8 cellular contexts compared by ENCODE assay signal in the genomic region with DNA sequence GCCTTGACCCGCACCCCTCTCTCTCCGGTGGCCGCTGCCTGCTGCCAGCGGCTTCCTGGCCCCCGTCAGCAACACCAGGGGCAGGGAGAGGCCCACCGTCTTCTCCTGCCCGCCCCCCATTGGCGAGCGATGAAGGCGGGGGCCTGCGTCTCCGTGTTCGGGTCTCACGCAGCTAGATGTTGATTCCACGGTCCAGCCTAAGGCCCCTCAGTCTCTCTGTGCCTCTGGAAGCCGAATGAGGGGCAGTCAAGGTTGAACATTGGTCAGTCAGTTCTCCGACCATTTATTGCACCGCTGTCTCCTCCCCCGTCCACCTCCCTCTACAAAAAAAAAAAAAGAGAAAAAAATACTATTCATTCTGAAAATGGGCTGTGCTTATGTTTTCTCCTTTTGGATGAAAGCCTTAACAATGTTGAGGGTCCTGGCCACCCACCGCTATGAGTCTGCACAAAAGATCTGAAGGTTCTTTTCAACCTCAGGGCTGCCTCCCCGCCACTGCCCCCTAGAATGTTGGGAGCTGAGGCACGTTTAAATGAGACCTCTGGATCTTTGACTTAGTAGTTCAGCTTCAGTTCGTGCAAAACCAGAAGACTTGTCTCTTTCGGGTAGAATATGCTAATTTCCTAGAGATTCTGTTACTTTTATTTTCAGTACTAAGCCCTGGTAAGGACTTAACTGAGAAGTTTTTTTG. TPM values are rescaled to one million over a fixed set of nuclear protein-coding genes. Genes with fewer than 3 reads are reported as not detected.
DNase-seq lines count a peak whose midpoint lies in the region; ATAC-seq and TF ChIP-seq lines count a peak whose summit lies in the region.

No MANE protein-coding gene starts in this region.

- H3K27ac ChIP-seq in HUES64 (ENCODE audit: low read depth, low read length) (peak overlapping the region; percentile 95), epithelial cell of prostate (peak overlapping the region; percentile 61)

- peak overlapping the region; percentile 99 for H3K9ac ChIP-seq in HUES64 (ENCODE audit: low read depth, low read length)

- H3K36me3 Mint-ChIP-seq in natural killer cell treated with Interleukin-12 subunit alpha and Interleukin-12 subunit beta and Interleukin-15 and Interleukin-18, amount 100 ng/mL, for 72 hours = peaks cover 6% of the 10 kb centered on the region

- H3K9me3 Mint-ChIP-seq in natural killer cell treated with Interleukin-12 subunit alpha and Interleukin-12 subunit beta and Interleukin-15 and Interleukin-18, amount 100 ng/mL, for 72 hours = no peaks in the 10 kb centered on the region

- peak overlapping the region; percentile 96 for H3K4me3 Mint-ChIP-seq in natural killer cell treated with Interleukin-12 subunit alpha and Interleukin-12 subunit beta and Interleukin-15 and Interleukin-18, amount 100 ng/mL, for 72 hours

- ATAC-seq in GM18502 (IDR thresholded peaks at IDR 0.05; ENCODE audit: poor library complexity, unreplicated experiment) = peak; percentile 33
- ATAC-seq in natural killer cell treated with Interleukin-12 subunit alpha and Interleukin-12 subunit beta and Interleukin-15 and Interleukin-18, amount 100 ng/mL, for 72 hours = no peak

- no peak for TF ChIP-seq CTCF in GM13976 (IDR thresholded peaks at IDR 0.05; ENCODE audit: borderline replicate concordance, control extremely low read depth, extremely low read depth, insufficient read depth, missing control alignments)

- no peaks in the 10 kb centered on the region for H3K9me3 ChIP-seq in HUES64 (ENCODE audit: insufficient read depth, low read depth, low read length)

- peak overlapping the region; percentile 95 for H3K4me3 ChIP-seq in HUES64 (ENCODE audit: low read length)

- 0 out of 2 replicates have a peak, but pooled peaks cover 10% of the 10 kb centered on the region for H3K4me1 ChIP-seq in HUES64 (ENCODE audit: insufficient read depth, low read length)

- in situ Hi-C loops in ACHN (cut with HindIII; ENCODE audit: low pct_ligation_motif_present, low pct_unique_long_range_greater_than_20kb, low sequenced_read_pairs) = no loop called here
- in situ Hi-C loops in GM13976 (cut with MboI; ENCODE audit: low sequenced_read_pairs, unreplicated experiment) = no loop called here

- H3K27ac Mint-ChIP-seq in natural killer cell treated with Interleukin-12 subunit alpha and Interleukin-12 subunit beta and Interleukin-15 and Interleukin-18, amount 100 ng/mL, for 72 hours = peak overlapping the region; percentile 90 to 92

- peaks cover 0 to 2% of the 10 kb centered on the region in 2 donors for H3K27me3 Mint-ChIP-seq in natural killer cell treated with Interleukin-12 subunit alpha and Interleukin-12 subunit beta and Interleukin-15 and Interleukin-18, amount 100 ng/mL, for 72 hours

- peaks cover 39% of the 10 kb centered on the region for H3K36me3 ChIP-seq in HUES64 (ENCODE audit: insufficient read depth, low read length)

- H3K4me1 Mint-ChIP-seq in natural killer cell treated with Interleukin-12 subunit alpha and Interleukin-12 subunit beta and Interleukin-15 and Interleukin-18, amount 100 ng/mL, for 72 hours (ENCODE audit: low read depth in 2 of 2) = peaks cover 35 to 37% of the 10 kb centered on the region in 2 donors

- H3K27me3 ChIP-seq in HUES64 (ENCODE audit: insufficient read depth, low read length) = no peaks in the 10 kb centered on the region

- DNase-seq in ACHN (peak; percentile 40), epithelial cell of prostate (ENCODE audit: low read depth, low spot score) (no peak), GM13976 (ENCODE audit: low spot score) (no peak), germinal center (ENCODE audit: low spot score) (no peak)
- DNase-seq in activated CD4-positive, alpha-beta T cell treated with anti-CD3 and anti-CD28 coated beads, Interleukin-2, amount 50 U/mL, for 24 hours (ENCODE audit: low read depth in 1 of 2, low spot score in 1 of 2) = peak; percentile 7 to 17
- DNase-seq in natural killer cell treated with Interleukin-12 subunit alpha and Interleukin-12 subunit beta and Interleukin-15 and Interleukin-18, amount 100 ng/mL, for 72 hours (ENCODE audit: low spot score) = peak; percentile 70

- WGBS in HUES64 = under 1% methylated on average over 22 of the region's 24 CpGs

RNA-seq across cellular contexts. Expression of gene IREB2, which starts 0.7 kb away (rescaled TPM):
- polyA plus RNA-seq in HUES64 (2013, experiment 1 of 2) = 44.8 TPM
- polyA plus RNA-seq in HUES64 (2013, experiment 2 of 2) = 46.3 TPM
- total RNA-seq in natural killer cell treated with Interleukin-12 subunit alpha and Interleukin-12 subunit beta and Interleukin-15 and Interleukin-18, amount 100 ng/mL, for 72 hours = 10 to 100 TPM; 79.0 to 92.8 TPM

Comparison
In these comparisons a context has a peak if more than half of its experiments do, and no peak if none do; other contexts are left out.
1. DNase-seq: peak in ACHN (single experiment), activated CD4-positive, alpha-beta T cell treated with anti-CD3 and anti-CD28 coated beads, Interleukin-2, amount 50 U/mL, for 24 hours (2 of 2) and natural killer cell treated with Interleukin-12 subunit alpha and Interleukin-12 subunit beta and Interleukin-15 and Interleukin-18, amount 100 ng/mL, for 72 hours (single experiment); none in epithelial cell of prostate (single experiment), GM13976 (single experiment) and germinal center (single experiment).